ENCODE assay signal across 9 cellular contexts in genomic region chr10:108544500-108545120, GRCh38.
DNase-seq lines count a peak whose midpoint lies in the region; ATAC-seq, FAIRE-seq and TF ChIP-seq lines count a peak whose summit lies in the region.
"Had no signal": no experiment of that assay in that cellular context is flagged by ENCODE, and none has a peak within 500 bp of the region (broad histone marks: within the 10 kb centered on the region; RNA-seq: fewer than 3 reads in every experiment).

No MANE protein-coding gene starts in this region.

- peak; percentile 85 for FAIRE-seq in GM18507 (lab: Jason Lieb, UNC)
- FAIRE-seq: TTC549 had no signal

- H3K4me3 ChIP-seq in BJ (ENCODE audit: low read depth, low read length) (no peak overlapping the region), left ventricle myocardium inferior (no peak overlapping the region)

- POLR2A ChIA-PET in BJ (lab: Charles Lee), result no interaction called here
- POLR2A ChIA-PET in activated CD8-positive, alpha-beta T cell treated with anti-CD3 and anti-CD28 coated beads for 36 hours (lab: Charles Lee), result no interaction called here

- H3K9me3 ChIP-seq in left ventricle myocardium inferior (replicated peaks), result no peaks in the 10 kb centered on the region

- DNase-seq in BJ (ENCODE audit: low read depth), result no peak
- DNase-seq in GM18507 (ENCODE audit: extremely low spot score, insufficient read length, low read depth), result peak; percentile 4
- DNase-seq in NCI-H146 treated with DMSO at 0.1 percent for 48 hours (lab: John Stamatoyannopoulos, UW; ENCODE audit: unreplicated experiment), result peak; percentile 5
- peak; percentile 56 for DNase-seq in activated CD8-positive, alpha-beta T cell treated with anti-CD3 and anti-CD28 coated beads for 36 hours
- DNase-seq in left ventricle myocardium inferior, result peak; percentile 33
- peak; percentile 72 for DNase-seq in retina
- no peak for DNase-seq in effector CD4-positive, alpha-beta T cell

- ATAC-seq in HG02885 (IDR thresholded peaks at IDR 0.05; ENCODE audit: poor library complexity, unreplicated experiment), result peak; percentile 83
- no peak for ATAC-seq in activated CD8-positive, alpha-beta T cell treated with anti-CD3 and anti-CD28 coated beads for 36 hours

- CTCF ChIA-PET in BJ (lab: Yijun Ruan, JAX), result interaction anchor here (0.6 to 0.9 kb wide), 5 partner anchors 9 to 1839 kb away, joined by 3 read pairs; no protein-coding TSS in a partner anchor
- CTCF ChIA-PET in activated CD8-positive, alpha-beta T cell treated with anti-CD3 and anti-CD28 coated beads for 36 hours (lab: Charles Lee), result interaction anchor here (0.6 kb wide), 1 partner anchor 172 kb away, joined by 3 read pairs; no protein-coding TSS in a partner anchor

- H3K36me3 ChIP-seq in BJ (ENCODE audit: control insufficient read depth, insufficient read depth, low read length) (no peaks in the 10 kb centered on the region), left ventricle myocardium inferior (no peaks in the 10 kb centered on the region)

- no peak overlapping the region for H3K4me3 Mint-ChIP-seq in activated CD8-positive, alpha-beta T cell treated with anti-CD3 and anti-CD28 coated beads for 36 hours

- no peaks in the 10 kb centered on the region for H3K9me3 Mint-ChIP-seq in activated CD8-positive, alpha-beta T cell treated with anti-CD3 and anti-CD28 coated beads for 36 hours

- no peaks in the 10 kb centered on the region for H3K4me1 Mint-ChIP-seq in activated CD8-positive, alpha-beta T cell treated with anti-CD3 and anti-CD28 coated beads for 36 hours (ENCODE audit: low read depth)

- H3K27ac Mint-ChIP-seq in activated CD8-positive, alpha-beta T cell treated with anti-CD3 and anti-CD28 coated beads for 36 hours, result no peak overlapping the region

- intact Hi-C loops in activated CD8-positive, alpha-beta T cell treated with anti-CD3 and anti-CD28 coated beads for 36 hours (cut with micrococcal nuclease), result no loop called here
- intact Hi-C loops in left ventricle myocardium inferior (cut with micrococcal nuclease), result no loop called here

- TF ChIP-seq CTCF in BJ (IDR thresholded peaks at IDR 0.05; ENCODE audit: insufficient read depth, low read depth, low read length), result peak; percentile 95
- TF ChIP-seq CTCF in activated CD8-positive, alpha-beta T cell treated with anti-CD3 and anti-CD28 coated beads for 36 hours (IDR thresholded peaks at IDR 0.05), result peak; percentile 62
- peak; percentile 86 for TF ChIP-seq CTCF in left ventricle myocardium inferior (IDR thresholded peaks at IDR 0.05; ENCODE audit: borderline replicate concordance)

- H3K27me3 ChIP-seq in BJ (ENCODE audit: control insufficient read depth, insufficient read depth, low read length), result no peaks in the 10 kb centered on the region
- H3K27me3 ChIP-seq in left ventricle myocardium inferior (ENCODE audit: low read depth), result no peaks in the 10 kb centered on the region

- no peaks in the 10 kb centered on the region for H3K27me3 Mint-ChIP-seq in activated CD8-positive, alpha-beta T cell treated with anti-CD3 and anti-CD28 coated beads for 36 hours

- H3K36me3 Mint-ChIP-seq in activated CD8-positive, alpha-beta T cell treated with anti-CD3 and anti-CD28 coated beads for 36 hours (ENCODE audit: low read depth), result no peaks in the 10 kb centered on the region

- H3K4me1 ChIP-seq in left ventricle myocardium inferior, result no peaks in the 10 kb centered on the region

- no peak overlapping the region for H3K27ac ChIP-seq in left ventricle myocardium inferior (replicated peaks)

Comparison
In these comparisons a context has a peak if more than half of its experiments do, and no peak if none do; other contexts are left out.
1. DNase-seq: peak in GM18507 (single experiment), NCI-H146 treated with DMSO at 0.1 percent for 48 hours (single experiment), activated CD8-positive, alpha-beta T cell treated with anti-CD3 and anti-CD28 coated beads for 36 hours (single experiment), left ventricle myocardium inferior (single experiment) and retina (single experiment); none in BJ (single experiment) and effector CD4-positive, alpha-beta T cell (single experiment).
2. Peak in every context shown above with its lines, with median percentiles within 50 percentile points of each other: CTCF ChIP-seq.